ENCODE assay signal across 1 cellular context in the genomic region with DNA sequence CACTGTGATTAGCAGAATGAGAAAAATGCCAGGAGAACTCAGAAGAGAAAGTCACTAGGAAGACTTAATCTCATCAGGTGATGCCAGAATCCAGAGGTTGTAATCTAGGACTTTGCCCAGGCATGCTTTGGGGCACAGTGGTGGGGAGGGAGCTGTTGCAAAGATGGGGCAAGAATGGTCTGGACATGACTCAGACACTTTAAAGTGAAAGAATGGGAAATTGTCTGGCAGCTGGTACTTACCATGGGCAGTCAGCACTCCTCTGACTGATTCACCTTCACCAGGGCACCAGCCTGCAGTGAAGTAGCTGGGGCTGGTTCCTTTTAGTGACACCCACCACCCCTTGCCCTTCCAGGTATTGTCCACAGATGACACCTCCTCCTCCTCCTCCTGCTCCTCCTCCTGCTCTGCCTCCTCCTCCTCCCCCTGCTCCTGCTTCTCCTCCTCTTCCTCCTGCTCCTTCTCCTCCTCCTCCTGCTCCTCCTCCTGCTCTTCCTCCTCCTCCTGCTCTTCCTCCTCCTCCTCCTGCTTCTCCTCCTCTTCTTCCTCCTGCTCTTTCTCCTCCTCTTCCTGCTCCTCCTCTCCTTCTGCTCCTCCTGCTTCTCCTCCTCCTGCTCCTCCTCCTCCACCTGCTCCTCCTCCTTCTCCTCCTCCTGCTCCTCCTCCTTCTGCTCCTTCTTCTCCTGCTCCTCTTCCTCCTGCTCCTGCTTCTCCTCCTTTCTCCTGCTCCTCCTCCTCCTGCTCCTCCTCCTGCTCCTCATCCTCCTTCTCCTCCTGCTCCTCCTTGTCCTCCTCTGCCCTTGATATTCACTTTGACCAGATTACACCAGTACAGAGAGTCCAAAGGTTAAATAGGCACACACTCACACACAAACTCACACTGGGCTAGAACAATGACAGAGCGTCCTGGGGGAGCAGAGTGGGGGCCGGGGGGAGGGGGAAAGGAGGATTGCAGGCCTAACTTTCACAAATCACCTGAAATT.
A peak's percentile ranks its signal among the peaks of the same experiment; 100 is the strongest.
TF ChIP-seq lines count a peak whose summit lies in the region.

CHD9NB (minus strand) TSS at position 379 of the 983 bp plus-strand sequence. CDS start 8,739 bp downstream, outside the sequence.

TF ChIP-seq in HepG2, 621 proteins besides CTCF, POLR2A, EP300 and RAD21 (continued from another document and continues in another):
- TF ChIP-seq MTERF4 (CRISPR knock-in tag; IDR thresholded peaks at IDR 0.05), result no peak
- no peak for TF ChIP-seq RFX5 (IDR thresholded peaks at IDR 0.05; ENCODE audit: low read depth, low read length)
- TF ChIP-seq, protein P1, sequence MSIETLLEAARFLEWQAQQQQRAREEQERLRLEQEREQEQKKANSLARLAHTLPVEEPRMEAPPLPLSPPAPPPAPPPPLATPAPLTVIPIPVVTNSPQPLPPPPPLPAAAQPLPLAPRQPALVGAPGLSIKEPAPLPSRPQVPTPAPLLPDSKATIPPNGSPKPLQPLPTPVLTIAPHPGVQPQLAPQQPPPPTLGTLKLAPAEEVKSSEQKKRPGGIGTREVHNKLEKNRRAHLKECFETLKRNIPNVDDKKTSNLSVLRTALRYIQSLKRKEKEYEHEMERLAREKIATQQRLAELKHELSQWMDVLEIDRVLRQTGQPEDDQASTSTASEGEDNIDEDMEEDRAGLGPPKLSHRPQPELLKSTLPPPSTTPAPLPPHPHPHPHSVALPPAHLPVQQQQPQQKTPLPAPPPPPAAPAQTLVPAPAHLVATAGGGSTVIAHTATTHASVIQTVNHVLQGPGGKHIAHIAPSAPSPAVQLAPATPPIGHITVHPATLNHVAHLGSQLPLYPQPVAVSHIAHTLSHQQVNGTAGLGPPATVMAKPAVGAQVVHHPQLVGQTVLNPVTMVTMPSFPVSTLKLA (IDR thresholded peaks at IDR 0.05), result peak; percentile 10; the same call in 1 of the 2 replicates
- TF ChIP-seq SNAPC5 (CRISPR knock-in tag; IDR thresholded peaks at IDR 0.05; ENCODE audit: borderline replicate concordance), result no peak
- TF ChIP-seq MAFG (CRISPR knock-in tag; IDR thresholded peaks at IDR 0.05), result no peak
- TF ChIP-seq DMAP1 (CRISPR knock-in tag; IDR thresholded peaks at IDR 0.05), result no peak
- TF ChIP-seq ZNF337 (CRISPR knock-in tag; IDR thresholded peaks at IDR 0.05; ENCODE audit: borderline replicate concordance, low read depth), result no peak
- TF ChIP-seq ZNF335 (CRISPR knock-in tag; IDR thresholded peaks at IDR 0.05), result no peak
- TF ChIP-seq, protein P2, sequence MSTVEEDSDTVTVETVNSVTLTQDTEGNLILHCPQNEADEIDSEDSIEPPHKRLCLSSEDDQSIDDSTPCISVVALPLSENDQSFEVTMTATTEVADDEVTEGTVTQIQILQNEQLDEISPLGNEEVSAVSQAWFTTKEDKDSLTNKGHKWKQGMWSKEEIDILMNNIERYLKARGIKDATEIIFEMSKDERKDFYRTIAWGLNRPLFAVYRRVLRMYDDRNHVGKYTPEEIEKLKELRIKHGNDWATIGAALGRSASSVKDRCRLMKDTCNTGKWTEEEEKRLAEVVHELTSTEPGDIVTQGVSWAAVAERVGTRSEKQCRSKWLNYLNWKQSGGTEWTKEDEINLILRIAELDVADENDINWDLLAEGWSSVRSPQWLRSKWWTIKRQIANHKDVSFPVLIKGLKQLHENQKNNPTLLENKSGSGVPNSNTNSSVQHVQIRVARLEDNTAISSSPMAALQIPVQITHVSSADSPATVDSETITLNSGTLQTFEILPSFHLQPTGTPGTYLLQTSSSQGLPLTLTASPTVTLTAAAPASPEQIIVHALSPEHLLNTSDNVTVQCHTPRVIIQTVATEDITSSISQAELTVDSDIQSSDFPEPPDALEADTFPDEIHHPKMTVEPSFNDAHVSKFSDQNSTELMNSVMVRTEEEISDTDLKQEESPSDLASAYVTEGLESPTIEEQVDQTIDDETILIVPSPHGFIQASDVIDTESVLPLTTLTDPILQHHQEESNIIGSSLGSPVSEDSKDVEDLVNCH (CRISPR knock-in tag; IDR thresholded peaks at IDR 0.05), result no peak
- TF ChIP-seq SP5 (CRISPR knock-in tag; IDR thresholded peaks at IDR 0.05; ENCODE audit: borderline replicate concordance, low read depth), result no peak
- no peak for TF ChIP-seq KDM3A (CRISPR knock-in tag; IDR thresholded peaks at IDR 0.05; ENCODE audit: low read depth)
- TF ChIP-seq, protein P3, sequence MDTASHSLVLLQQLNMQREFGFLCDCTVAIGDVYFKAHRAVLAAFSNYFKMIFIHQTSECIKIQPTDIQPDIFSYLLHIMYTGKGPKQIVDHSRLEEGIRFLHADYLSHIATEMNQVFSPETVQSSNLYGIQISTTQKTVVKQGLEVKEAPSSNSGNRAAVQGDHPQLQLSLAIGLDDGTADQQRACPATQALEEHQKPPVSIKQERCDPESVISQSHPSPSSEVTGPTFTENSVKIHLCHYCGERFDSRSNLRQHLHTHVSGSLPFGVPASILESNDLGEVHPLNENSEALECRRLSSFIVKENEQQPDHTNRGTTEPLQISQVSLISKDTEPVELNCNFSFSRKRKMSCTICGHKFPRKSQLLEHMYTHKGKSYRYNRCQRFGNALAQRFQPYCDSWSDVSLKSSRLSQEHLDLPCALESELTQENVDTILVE (CRISPR knock-in tag; IDR thresholded peaks at IDR 0.05), result no peak
- TF ChIP-seq, protein P4, sequence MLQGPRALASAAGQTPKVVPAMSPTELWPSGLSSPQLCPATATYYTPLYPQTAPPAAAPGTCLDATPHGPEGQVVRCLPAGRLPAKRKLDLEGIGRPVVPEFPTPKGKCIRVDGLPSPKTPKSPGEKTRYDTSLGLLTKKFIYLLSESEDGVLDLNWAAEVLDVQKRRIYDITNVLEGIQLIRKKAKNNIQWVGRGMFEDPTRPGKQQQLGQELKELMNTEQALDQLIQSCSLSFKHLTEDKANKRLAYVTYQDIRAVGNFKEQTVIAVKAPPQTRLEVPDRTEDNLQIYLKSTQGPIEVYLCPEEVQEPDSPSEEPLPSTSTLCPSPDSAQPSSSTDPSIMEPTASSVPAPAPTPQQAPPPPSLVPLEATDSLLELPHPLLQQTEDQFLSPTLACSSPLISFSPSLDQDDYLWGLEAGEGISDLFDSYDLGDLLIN (CRISPR knock-in tag; IDR thresholded peaks at IDR 0.05; ENCODE audit: borderline replicate concordance), result no peak
- TF ChIP-seq NBN (conservative IDR thresholded peaks at IDR 0.05), result no peak
- no peak for TF ChIP-seq GRHL1 (CRISPR knock-in tag; conservative IDR thresholded peaks at IDR 0.05)
- TF ChIP-seq KDM1A (CRISPR knock-in tag; IDR thresholded peaks at IDR 0.05), result 0 out of 2 replicates have a peak, but pooled peaks have one; percentile 15
- TF ChIP-seq ZFP1 (CRISPR knock-in tag; IDR thresholded peaks at IDR 0.05), result no peak
- TF ChIP-seq, protein P5, sequence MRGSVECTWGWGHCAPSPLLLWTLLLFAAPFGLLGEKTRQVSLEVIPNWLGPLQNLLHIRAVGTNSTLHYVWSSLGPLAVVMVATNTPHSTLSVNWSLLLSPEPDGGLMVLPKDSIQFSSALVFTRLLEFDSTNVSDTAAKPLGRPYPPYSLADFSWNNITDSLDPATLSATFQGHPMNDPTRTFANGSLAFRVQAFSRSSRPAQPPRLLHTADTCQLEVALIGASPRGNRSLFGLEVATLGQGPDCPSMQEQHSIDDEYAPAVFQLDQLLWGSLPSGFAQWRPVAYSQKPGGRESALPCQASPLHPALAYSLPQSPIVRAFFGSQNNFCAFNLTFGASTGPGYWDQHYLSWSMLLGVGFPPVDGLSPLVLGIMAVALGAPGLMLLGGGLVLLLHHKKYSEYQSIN (CRISPR knock-in tag; IDR thresholded peaks at IDR 0.05; ENCODE audit: borderline replicate concordance), result no peak
- no peak for TF ChIP-seq ZEB1 (IDR thresholded peaks at IDR 0.05; ENCODE audit: insufficient replicate concordance, low read depth)
- TF ChIP-seq, protein P6, sequence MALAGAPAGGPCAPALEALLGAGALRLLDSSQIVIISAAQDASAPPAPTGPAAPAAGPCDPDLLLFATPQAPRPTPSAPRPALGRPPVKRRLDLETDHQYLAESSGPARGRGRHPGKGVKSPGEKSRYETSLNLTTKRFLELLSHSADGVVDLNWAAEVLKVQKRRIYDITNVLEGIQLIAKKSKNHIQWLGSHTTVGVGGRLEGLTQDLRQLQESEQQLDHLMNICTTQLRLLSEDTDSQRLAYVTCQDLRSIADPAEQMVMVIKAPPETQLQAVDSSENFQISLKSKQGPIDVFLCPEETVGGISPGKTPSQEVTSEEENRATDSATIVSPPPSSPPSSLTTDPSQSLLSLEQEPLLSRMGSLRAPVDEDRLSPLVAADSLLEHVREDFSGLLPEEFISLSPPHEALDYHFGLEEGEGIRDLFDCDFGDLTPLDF (CRISPR knock-in tag; IDR thresholded peaks at IDR 0.05), result no peak
- TF ChIP-seq ZHX1 (CRISPR knock-in tag; IDR thresholded peaks at IDR 0.05; ENCODE audit: low read depth), result no peak
- TF ChIP-seq MED8 (CRISPR knock-in tag; IDR thresholded peaks at IDR 0.05; ENCODE audit: insufficient replicate concordance), result no peak
- TF ChIP-seq ELF3 (CRISPR knock-in tag; IDR thresholded peaks at IDR 0.05), result no peak
- TF ChIP-seq REL (CRISPR knock-in tag; conservative IDR thresholded peaks at IDR 0.05), result no peak
- no peak for TF ChIP-seq ZNF20 (CRISPR knock-in tag; IDR thresholded peaks at IDR 0.05)
- no peak for TF ChIP-seq ZNF138 (CRISPR knock-in tag; IDR thresholded peaks at IDR 0.05; ENCODE audit: low read depth)
- TF ChIP-seq ZNF678 (CRISPR knock-in tag; IDR thresholded peaks at IDR 0.05), result no peak
- TF ChIP-seq, protein P7, sequence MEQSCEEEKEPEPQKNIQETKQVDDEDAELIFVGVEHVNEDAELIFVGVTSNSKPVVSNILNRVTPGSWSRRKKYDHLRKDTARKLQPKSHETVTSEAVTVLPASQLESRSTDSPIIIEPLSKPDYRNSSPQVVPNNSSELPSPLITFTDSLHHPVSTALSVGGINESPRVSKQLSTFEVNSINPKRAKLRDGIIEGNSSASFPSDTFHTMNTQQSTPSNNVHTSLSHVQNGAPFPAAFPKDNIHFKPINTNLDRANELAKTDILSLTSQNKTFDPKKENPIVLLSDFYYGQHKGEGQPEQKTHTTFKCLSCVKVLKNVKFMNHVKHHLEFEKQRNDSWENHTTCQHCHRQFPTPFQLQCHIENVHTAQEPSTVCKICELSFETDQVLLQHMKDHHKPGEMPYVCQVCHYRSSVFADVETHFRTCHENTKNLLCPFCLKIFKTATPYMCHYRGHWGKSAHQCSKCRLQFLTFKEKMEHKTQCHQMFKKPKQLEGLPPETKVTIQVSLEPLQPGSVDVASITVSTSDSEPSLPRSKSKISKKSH (CRISPR knock-in tag; IDR thresholded peaks at IDR 0.05; ENCODE audit: borderline replicate concordance), result no peak
- TF ChIP-seq ZNF879 (CRISPR knock-in tag; IDR thresholded peaks at IDR 0.05), result no peak
- no peak for TF ChIP-seq ZNF343 (CRISPR knock-in tag; IDR thresholded peaks at IDR 0.05)
- no peak for TF ChIP-seq ELF1 (CRISPR knock-in tag; IDR thresholded peaks at IDR 0.05)
- TF ChIP-seq RFX1 (IDR thresholded peaks at IDR 0.05), result no peak
- no peak for TF ChIP-seq JDP2 (CRISPR knock-in tag; IDR thresholded peaks at IDR 0.05; ENCODE audit: borderline replicate concordance)
- TF ChIP-seq ZNF556 (CRISPR knock-in tag; IDR thresholded peaks at IDR 0.05; ENCODE audit: borderline replicate concordance), result no peak
- TF ChIP-seq KMT2B (CRISPR knock-in tag; IDR thresholded peaks at IDR 0.05), result no peak
- no peak for TF ChIP-seq ZNF768 (CRISPR knock-in tag; IDR thresholded peaks at IDR 0.05)
- TF ChIP-seq NFE2L1 (CRISPR knock-in tag; IDR thresholded peaks at IDR 0.05; ENCODE audit: borderline replicate concordance), result no peak
- TF ChIP-seq ZNF331 (CRISPR knock-in tag; IDR thresholded peaks at IDR 0.05), result peak; percentile 15; the same call in 1 of the 2 replicates
- TF ChIP-seq MED13 (CRISPR knock-in tag; IDR thresholded peaks at IDR 0.05), result no peak
- TF ChIP-seq, protein P8, sequence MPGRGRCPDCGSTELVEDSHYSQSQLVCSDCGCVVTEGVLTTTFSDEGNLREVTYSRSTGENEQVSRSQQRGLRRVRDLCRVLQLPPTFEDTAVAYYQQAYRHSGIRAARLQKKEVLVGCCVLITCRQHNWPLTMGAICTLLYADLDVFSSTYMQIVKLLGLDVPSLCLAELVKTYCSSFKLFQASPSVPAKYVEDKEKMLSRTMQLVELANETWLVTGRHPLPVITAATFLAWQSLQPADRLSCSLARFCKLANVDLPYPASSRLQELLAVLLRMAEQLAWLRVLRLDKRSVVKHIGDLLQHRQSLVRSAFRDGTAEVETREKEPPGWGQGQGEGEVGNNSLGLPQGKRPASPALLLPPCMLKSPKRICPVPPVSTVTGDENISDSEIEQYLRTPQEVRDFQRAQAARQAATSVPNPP (CRISPR knock-in tag; IDR thresholded peaks at IDR 0.05), result no peak
- no peak for TF ChIP-seq EED (CRISPR knock-in tag; IDR thresholded peaks at IDR 0.05)
